Comparison of ENCODE assay signal across 1 cellular context in the genomic region with DNA sequence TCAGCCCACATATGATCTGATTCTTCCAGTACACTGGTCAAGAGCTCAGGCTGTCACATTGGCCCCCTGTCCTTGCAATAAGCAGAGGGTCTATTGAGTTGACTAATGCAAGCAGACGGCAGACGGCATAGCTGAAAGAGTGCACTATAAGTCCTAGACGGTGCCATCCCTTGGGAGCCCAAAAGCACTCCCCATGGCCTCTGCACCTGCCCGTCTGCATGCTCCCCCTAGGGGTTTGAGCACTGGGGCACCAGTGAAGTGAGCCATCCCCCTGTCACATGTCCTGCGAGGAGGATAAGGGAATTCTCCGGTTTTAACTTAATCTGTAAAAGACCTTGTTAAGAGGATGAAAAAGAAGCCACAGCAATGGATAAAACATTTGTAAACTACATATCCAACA.
TF ChIP-seq lines count a peak whose summit lies in the region.

No MANE protein-coding gene starts in this region.

TF ChIP-seq in GM12878, 131 proteins besides CTCF, POLR2A, EP300 and RAD21:
- TF ChIP-seq FOS (IDR thresholded peaks at IDR 0.05; ENCODE audit: borderline replicate concordance, extremely low read depth, insufficient read length) (no peak), SREBF2 (IDR thresholded peaks at IDR 0.05; ENCODE audit: low read length) (no peak), ZNF622 (IDR thresholded peaks at IDR 0.05) (no peak), MTA2 (IDR thresholded peaks at IDR 0.05; ENCODE audit: low read depth) (no peak), EGR1 (IDR thresholded peaks at IDR 0.05; ENCODE audit: borderline replicate concordance in 1 of 2, low read depth in 2 of 2, low read length in 2 of 2) (no peak), IKZF2 (IDR thresholded peaks at IDR 0.05) (no peak), ATF7 (IDR thresholded peaks at IDR 0.05; ENCODE audit: low read depth) (no peak), IKZF1 (conservative IDR thresholded peaks at IDR 0.05) (no peak), ZBTB33 (IDR thresholded peaks at IDR 0.05) (no peak)
